26 cellular contexts compared by ENCODE assay signal in the genomic region with DNA sequence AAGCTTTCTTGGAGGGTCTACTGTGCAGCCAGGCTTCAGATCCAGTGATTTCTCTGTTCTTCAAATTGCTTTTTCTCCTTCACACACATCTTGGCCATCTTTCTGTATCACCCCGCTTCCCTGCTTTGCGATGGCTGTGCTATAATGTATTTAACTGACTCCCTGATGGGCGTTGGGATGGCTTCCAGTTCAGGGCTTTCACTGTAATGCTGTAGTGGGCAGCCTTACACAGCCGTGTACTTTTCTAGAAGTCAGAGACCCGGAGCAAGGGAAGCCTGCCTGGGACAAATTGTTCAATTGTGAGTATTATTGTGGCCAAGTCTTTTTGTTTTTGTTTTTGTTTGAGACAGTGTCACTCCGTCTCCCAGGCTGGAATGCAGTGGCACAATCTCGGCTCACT. TPM values are rescaled to one million over a fixed set of nuclear protein-coding genes. Genes with fewer than 3 reads are reported as not detected.
"Had no signal": no experiment of that assay in that cellular context is flagged by ENCODE, and none has a peak within 500 bp of the region (broad histone marks: within the 10 kb centered on the region; RNA-seq: fewer than 3 reads in every experiment).

No MANE protein-coding gene starts in this region.

- H3K9me3 ChIP-seq: esophagus muscularis mucosa, left lung, right lobe of liver, suprapubic skin, transverse colon had no signal

- H3K9me3 Mint-ChIP-seq: activated naive CD4-positive, alpha-beta T cell treated with anti-CD3 and anti-CD28 coated beads, Interleukin-2, amount 50 U/mL, for 24 hours; effector memory CD8-positive, alpha-beta T cell; immature natural killer cell; mesothelial cell of epicardium; natural killer cell treated with Interleukin-12 subunit alpha and Interleukin-12 subunit beta and Interleukin-15 and Interleukin-18, amount 100 ng/mL, for 72 hours; stimulated activated naive CD8-positive, alpha-beta T cell treated with anti-CD3 and anti-CD28 coated beads, Interleukin-15, Interleukin-2, amounts not matched to agents 100 ng/mL and 50 ng/mL, for 24 hours had no signal

- H3K36me3 ChIP-seq: esophagus muscularis mucosa, left lung, right lobe of liver, suprapubic skin, transverse colon had no signal

- H2AFZ ChIP-seq: hepatocyte had no signal

- H3K4me3 ChIP-seq: esophagus muscularis mucosa, hepatocyte, left lung, lung, right lobe of liver, skin epidermis, suprapubic skin, transverse colon had no signal

- H3K27me3 Mint-ChIP-seq: activated naive CD4-positive, alpha-beta T cell treated with anti-CD3 and anti-CD28 coated beads, Interleukin-2, amount 50 U/mL, for 24 hours; stimulated activated naive CD8-positive, alpha-beta T cell treated with anti-CD3 and anti-CD28 coated beads, Interleukin-15, Interleukin-2, amounts not matched to agents 100 ng/mL and 50 ng/mL, for 24 hours had no signal

- DNase-seq: activated CD4-positive, alpha-beta T cell treated with anti-CD3 and anti-CD28 coated beads for 1 hour; activated CD4-positive, alpha-beta T cell treated with anti-CD3 and anti-CD28 coated beads, Interleukin-2, amount 50 U/mL, for 1 hour; activated gamma-delta T cell treated with Interleukin-2 at 50 U/mL for 16 hours; activated T-cell treated with anti-CD3 and anti-CD28 coated beads, Interleukin-2, amount 50 U/mL, for 1 hour; aorta; effector memory CD8-positive, alpha-beta T cell; glutamatergic neuron; immature natural killer cell; left lung; right lobe of liver; stimulated activated CD4-positive, alpha-beta T cell treated with anti-CD3 and anti-CD28 coated beads, Interleukin-1b, Interleukin-23, amount 100 ng/mL, for 48 hours; T-helper 9 cell; transverse colon had no signal

- H3K4me3 Mint-ChIP-seq: activated naive CD4-positive, alpha-beta T cell treated with anti-CD3 and anti-CD28 coated beads, Interleukin-2, amount 50 U/mL, for 24 hours; brain; effector memory CD8-positive, alpha-beta T cell; immature natural killer cell; mesothelial cell of epicardium; natural killer cell treated with Interleukin-12 subunit alpha and Interleukin-12 subunit beta and Interleukin-15 and Interleukin-18, amount 100 ng/mL, for 72 hours; stimulated activated naive CD8-positive, alpha-beta T cell treated with anti-CD3 and anti-CD28 coated beads, Interleukin-15, Interleukin-2, amounts not matched to agents 100 ng/mL and 50 ng/mL, for 24 hours had no signal

- H3K4me2 ChIP-seq: hepatocyte had no signal

- H3K27me3 ChIP-seq: hepatocyte, right lobe of liver, suprapubic skin had no signal

- H3K36me3 Mint-ChIP-seq: activated naive CD4-positive, alpha-beta T cell treated with anti-CD3 and anti-CD28 coated beads, Interleukin-2, amount 50 U/mL, for 24 hours; brain; immature natural killer cell; mesothelial cell of epicardium; natural killer cell treated with Interleukin-12 subunit alpha and Interleukin-12 subunit beta and Interleukin-15 and Interleukin-18, amount 100 ng/mL, for 72 hours had no signal

- H3K27ac ChIP-seq: esophagus muscularis mucosa, hepatocyte, left lung, right lobe of liver, skin epidermis, suprapubic skin, transverse colon had no signal

- H3K27ac Mint-ChIP-seq: activated naive CD4-positive, alpha-beta T cell treated with anti-CD3 and anti-CD28 coated beads, Interleukin-2, amount 50 U/mL, for 24 hours; effector memory CD8-positive, alpha-beta T cell; immature natural killer cell; mesothelial cell of epicardium; natural killer cell treated with Interleukin-12 subunit alpha and Interleukin-12 subunit beta and Interleukin-15 and Interleukin-18, amount 100 ng/mL, for 72 hours; stimulated activated naive CD8-positive, alpha-beta T cell treated with anti-CD3 and anti-CD28 coated beads, Interleukin-15, Interleukin-2, amounts not matched to agents 100 ng/mL and 50 ng/mL, for 24 hours had no signal

- H3K4me1 ChIP-seq: esophagus muscularis mucosa, left lung, right lobe of liver, transverse colon had no signal

- ATAC-seq: effector memory CD8-positive, alpha-beta T cell; left lung; natural killer cell treated with Interleukin-12 subunit alpha and Interleukin-12 subunit beta and Interleukin-15 and Interleukin-18, amount 100 ng/mL, for 72 hours; right lobe of liver had no signal

- H3K79me2 ChIP-seq: hepatocyte had no signal

RNA-seq across cellular contexts. Expression of gene ACP7, which starts 22.0 kb away (rescaled TPM):
- total RNA-seq: aorta, cardiac septum, dermis microvascular lymphatic vessel endothelial cell, esophagus muscularis mucosa, frontal cortex, left lung, lung, mesothelial cell of epicardium, right lobe of liver, transverse colon had no signal
- polyA plus RNA-seq: aorta, immature natural killer cell had no signal
